ENCODE assay signal across 22 cellular contexts in genomic region chr7:112547916-112548315, GRCh38.
"Had no signal": no experiment of that assay in that cellular context is flagged by ENCODE, and none has a peak within 500 bp of the region (broad histone marks: within the 10 kb centered on the region; RNA-seq: fewer than 3 reads in every experiment).

No MANE protein-coding gene starts in this region.

- H3K9me3 ChIP-seq: heart left ventricle, neutrophil, right atrium auricular region, transverse colon had no signal

- H3K4me3 ChIP-seq: heart left ventricle, right atrium auricular region, smooth muscle cell, transverse colon had no signal

- H3K27me3 ChIP-seq: heart left ventricle, right atrium auricular region, transverse colon had no signal

- H3K36me3 ChIP-seq: heart left ventricle, neutrophil, right atrium auricular region, transverse colon had no signal

- ATAC-seq: effector memory CD8-positive, alpha-beta T cell; heart left ventricle; naive thymus-derived CD4-positive, alpha-beta T cell had no signal

- DNase-seq: activated CD4-positive, alpha-beta memory T cell treated with anti-CD3 and anti-CD28 coated beads, Interleukin-2, amount 10 ng/mL, durations not matched to agents 7 days and 5 days; activated CD4-positive, alpha-beta T cell treated with anti-CD3 and anti-CD28 coated beads for 4 hours; activated effector memory CD4-positive, alpha-beta T cell treated with anti-CD3 and anti-CD28 coated beads, Interleukin-2, amount 50 U/mL, for 16 hours; activated T-cell treated with anti-CD3 and anti-CD28 coated beads, Interleukin-2, amount 50 U/mL, for 48 hours; amniotic stem cell; cerebellar nuclear complex; effector memory CD8-positive, alpha-beta T cell; heart left ventricle; naive thymus-derived CD4-positive, alpha-beta T cell; stimulated activated CD4-positive, alpha-beta T cell treated with anti-CD3 and anti-CD28 coated beads, Interleukin-4, amount 100 ng/mL, for 4 hours; stimulated activated CD8-positive, alpha-beta memory T cell treated with anti-CD3 and anti-CD28 coated beads, Interleukin-4, amount 100 ng/mL, for 48 hours; stimulated activated naive CD4-positive, alpha-beta T cell treated with Interleukin-2 at 50 U/mL for 16 hours; T-helper 2 cell; transverse colon had no signal

- H3K4me3 Mint-ChIP-seq: activated CD4-positive, alpha-beta memory T cell treated with anti-CD3 and anti-CD28 coated beads, Interleukin-2, amount 10 ng/mL, durations not matched to agents 7 days and 5 days; activated naive CD4-positive, alpha-beta T cell treated with anti-CD3 and anti-CD28 coated beads, Interleukin-2, amount 50 U/mL, for 24 hours; dendritic cell treated with granulocyte-macrophage colony-stimulating factor and Interleukin-4, amounts not matched to agents 40 ng/mL and 50 ng/mL, for 4 days; effector memory CD8-positive, alpha-beta T cell; naive thymus-derived CD4-positive, alpha-beta T cell; WTC11 had no signal

- FAIRE-seq: frontal cortex had no signal

- H3K27ac Mint-ChIP-seq: activated CD4-positive, alpha-beta memory T cell treated with anti-CD3 and anti-CD28 coated beads, Interleukin-2, amount 10 ng/mL, durations not matched to agents 7 days and 5 days; activated naive CD4-positive, alpha-beta T cell treated with anti-CD3 and anti-CD28 coated beads, Interleukin-2, amount 50 U/mL, for 24 hours; dendritic cell treated with granulocyte-macrophage colony-stimulating factor and Interleukin-4, amounts not matched to agents 40 ng/mL and 50 ng/mL, for 4 days; effector memory CD8-positive, alpha-beta T cell; naive thymus-derived CD4-positive, alpha-beta T cell; WTC11 had no signal

- H3K4me1 Mint-ChIP-seq: activated CD4-positive, alpha-beta memory T cell treated with anti-CD3 and anti-CD28 coated beads, Interleukin-2, amount 10 ng/mL, durations not matched to agents 7 days and 5 days; activated naive CD4-positive, alpha-beta T cell treated with anti-CD3 and anti-CD28 coated beads, Interleukin-2, amount 50 U/mL, for 24 hours; naive thymus-derived CD4-positive, alpha-beta T cell; WTC11 had no signal

- H3K27ac ChIP-seq: epithelial cell of prostate, heart left ventricle, neutrophil, right atrium auricular region, transverse colon had no signal

- H3K36me3 Mint-ChIP-seq: activated naive CD4-positive, alpha-beta T cell treated with anti-CD3 and anti-CD28 coated beads, Interleukin-2, amount 50 U/mL, for 24 hours; naive thymus-derived CD4-positive, alpha-beta T cell had no signal

- H3K4me2 ChIP-seq: smooth muscle cell had no signal

- H3K9me3 Mint-ChIP-seq: activated CD4-positive, alpha-beta memory T cell treated with anti-CD3 and anti-CD28 coated beads, Interleukin-2, amount 10 ng/mL, durations not matched to agents 7 days and 5 days; activated naive CD4-positive, alpha-beta T cell treated with anti-CD3 and anti-CD28 coated beads, Interleukin-2, amount 50 U/mL, for 24 hours; dendritic cell treated with granulocyte-macrophage colony-stimulating factor and Interleukin-4, amounts not matched to agents 40 ng/mL and 50 ng/mL, for 4 days; effector memory CD8-positive, alpha-beta T cell had no signal

- H3K4me1 ChIP-seq: heart left ventricle, right atrium auricular region, transverse colon had no signal
